1 cellular context compared by ENCODE assay signal in genomic region chr17:83094291-83094690, GRCh38.
TF ChIP-seq lines count a peak whose summit lies in the region.

No MANE protein-coding gene starts in this region.

TF ChIP-seq in H1, 55 proteins besides CTCF, POLR2A, EP300 and RAD21:
- TF ChIP-seq SIN3A (conservative IDR thresholded peaks at IDR 0.05 in 1 of 2, IDR thresholded peaks at IDR 0.05 in 1 of 2; ENCODE audit: low read depth in 1 of 2, low read length in 2 of 2) (no peak), TCF12 (IDR thresholded peaks at IDR 0.05; ENCODE audit: low read depth, low read length) (no peak), POU5F1 (IDR thresholded peaks at IDR 0.05; ENCODE audit: low read depth, low read length) (no peak), RFX5 (IDR thresholded peaks at IDR 0.05; ENCODE audit: borderline replicate concordance, low read depth, low read length) (no peak), BRCA1 (IDR thresholded peaks at IDR 0.05; ENCODE audit: low read depth, low read length) (no peak), SIX5 (IDR thresholded peaks at IDR 0.05; ENCODE audit: low read depth, low read length) (no peak), ZNF274 (IDR thresholded peaks at IDR 0.05; ENCODE audit: borderline replicate concordance, extremely low read depth, low read length) (no peak), SRF (IDR thresholded peaks at IDR 0.05; ENCODE audit: low read depth, low read length) (no peak), SAP30 (IDR thresholded peaks at IDR 0.05; ENCODE audit: insufficient read depth, insufficient replicate concordance, low read length) (no peak), RNF2 (IDR thresholded peaks at IDR 0.05; ENCODE audit: borderline replicate concordance, low read depth, low read length, missing control alignments, poor library complexity, severe bottlenecking) (no peak), EZH2 (IDR thresholded peaks at IDR 0.05; ENCODE audit: low read depth, low read length, severe bottlenecking) (no peak), TAF7 (optimal IDR thresholded peaks at IDR 0.05; ENCODE audit: borderline replicate concordance, low read depth, low read length) (no peak), ATF2 (IDR thresholded peaks at IDR 0.05; ENCODE audit: low read length) (no peak), SP1 (IDR thresholded peaks at IDR 0.05; ENCODE audit: low read depth, low read length) (no peak), FOSL1 (IDR thresholded peaks at IDR 0.05; ENCODE audit: insufficient read depth, low read depth, low read length) (no peak), CHD1 (IDR thresholded peaks at IDR 0.05; ENCODE audit: low read depth, low read length) (no peak), CTBP2 (IDR thresholded peaks at IDR 0.05; ENCODE audit: borderline replicate concordance, insufficient read depth, insufficient read length, low read length) (no peak)
TF ChIP-seq in H1: peak in this region for 0.
